Comparison of ENCODE assay signal across 1 cellular context in the genomic region with DNA sequence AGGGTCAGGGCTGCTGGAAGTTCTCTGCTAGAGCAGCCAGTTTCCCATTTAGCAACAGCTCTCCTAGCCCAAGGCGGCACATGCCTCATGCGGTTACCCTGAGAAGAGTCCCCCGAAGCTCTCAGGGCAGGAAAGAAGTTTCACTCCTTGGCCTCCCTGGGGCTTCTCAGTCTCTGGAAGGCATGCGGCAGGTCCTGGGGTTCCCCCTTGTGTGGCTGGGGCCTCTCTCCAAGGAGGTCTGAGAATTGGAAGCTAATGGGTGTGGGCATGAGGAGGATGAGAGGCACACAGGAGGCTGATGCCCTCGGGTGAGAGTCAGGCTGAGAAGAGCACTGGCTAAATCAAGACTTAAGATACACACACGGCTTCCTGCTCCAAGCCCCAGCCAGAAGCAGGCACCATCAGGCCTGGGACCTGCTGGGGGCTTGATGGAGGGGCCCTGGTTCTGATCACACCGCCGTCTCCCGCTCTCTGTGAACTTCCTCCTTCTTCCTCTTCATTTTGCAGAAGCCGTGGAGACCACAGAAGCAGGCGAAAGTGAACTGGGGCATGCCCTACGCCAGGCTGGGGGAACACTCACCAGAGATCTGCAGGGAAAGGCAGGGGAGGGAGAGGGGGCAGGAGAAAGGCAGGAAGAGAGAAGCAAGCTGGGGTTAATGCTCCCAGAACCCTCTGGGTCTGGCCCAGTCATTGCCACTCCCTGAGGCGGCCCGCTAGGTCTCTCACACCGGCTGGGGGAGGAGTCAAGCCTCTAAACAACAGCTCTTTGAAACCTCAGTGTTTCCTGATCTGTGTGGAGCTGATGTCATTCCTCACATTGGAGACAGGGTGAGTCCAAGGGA.
TF ChIP-seq lines count a peak whose summit lies in the region.

No MANE protein-coding gene starts in this region.

TF ChIP-seq in HEK293, 187 proteins besides CTCF, POLR2A, EP300 and RAD21 (continued from another document):
- TF ChIP-seq, protein P1, sequence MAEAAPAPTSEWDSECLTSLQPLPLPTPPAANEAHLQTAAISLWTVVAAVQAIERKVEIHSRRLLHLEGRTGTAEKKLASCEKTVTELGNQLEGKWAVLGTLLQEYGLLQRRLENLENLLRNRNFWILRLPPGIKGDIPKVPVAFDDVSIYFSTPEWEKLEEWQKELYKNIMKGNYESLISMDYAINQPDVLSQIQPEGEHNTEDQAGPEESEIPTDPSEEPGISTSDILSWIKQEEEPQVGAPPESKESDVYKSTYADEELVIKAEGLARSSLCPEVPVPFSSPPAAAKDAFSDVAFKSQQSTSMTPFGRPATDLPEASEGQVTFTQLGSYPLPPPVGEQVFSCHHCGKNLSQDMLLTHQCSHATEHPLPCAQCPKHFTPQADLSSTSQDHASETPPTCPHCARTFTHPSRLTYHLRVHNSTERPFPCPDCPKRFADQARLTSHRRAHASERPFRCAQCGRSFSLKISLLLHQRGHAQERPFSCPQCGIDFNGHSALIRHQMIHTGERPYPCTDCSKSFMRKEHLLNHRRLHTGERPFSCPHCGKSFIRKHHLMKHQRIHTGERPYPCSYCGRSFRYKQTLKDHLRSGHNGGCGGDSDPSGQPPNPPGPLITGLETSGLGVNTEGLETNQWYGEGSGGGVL (tag by site-specific recombination; IDR thresholded peaks at IDR 0.05): peak; percentile 84
- TF ChIP-seq ZNF701 (tag by site-specific recombination; IDR thresholded peaks at IDR 0.05) (no peak), ZNF76 (tag by site-specific recombination; IDR thresholded peaks at IDR 0.05; ENCODE audit: borderline replicate concordance, low read depth) (peak; percentile 71; the same call in 1 of the 2 replicates), ZNF660 (tag by site-specific recombination; IDR thresholded peaks at IDR 0.05) (peak; percentile 77), SP7 (tag by site-specific recombination; IDR thresholded peaks at IDR 0.05) (0 out of 2 replicates have a peak, but pooled peaks have one; percentile 13), ZNF600 (tag by site-specific recombination; IDR thresholded peaks at IDR 0.05) (peak; percentile 39; the same call in 1 of the 2 replicates), ZNF596 (tag by site-specific recombination; IDR thresholded peaks at IDR 0.05) (no peak), ZNF341 (tag by site-specific recombination; IDR thresholded peaks at IDR 0.05; ENCODE audit: low read depth) (peak; percentile 81), SP2 (tag by site-specific recombination; IDR thresholded peaks at IDR 0.05) (peak; percentile 45), ZSCAN30 (tag by site-specific recombination; IDR thresholded peaks at IDR 0.05) (no peak), ZNF335 (tag by site-specific recombination; conservative IDR thresholded peaks at IDR 0.05) (peak; percentile 52; the same call in 1 of the 2 replicates), ZNF366 (tag by site-specific recombination; conservative IDR thresholded peaks at IDR 0.05) (peak; percentile 45), ZFP37 (tag by site-specific recombination; IDR thresholded peaks at IDR 0.05) (no peak)
